Comparison of ENCODE assay signal across 22 cellular contexts in genomic region chr3:13177641-13178040, GRCh38.
"Had no signal": no experiment of that assay in that cellular context is flagged by ENCODE, and none has a peak within 500 bp of the region (broad histone marks: within the 10 kb centered on the region; RNA-seq: fewer than 3 reads in every experiment).

No MANE protein-coding gene starts in this region.

- H3K36me3 ChIP-seq: SJSA1 had no signal

- H3K27ac ChIP-seq: SJSA1, SK-N-MC had no signal

- H3K27me3 ChIP-seq: SJSA1 had no signal

- H3K4me1 ChIP-seq: SJSA1 had no signal

- DNase-seq: KBM-7, MV-4-11, NCI-H1048, NCI-H1105 treated with DMSO at 0.1 percent for 48 hours, NCI-H1417 treated with DMSO at 0.1 percent for 48 hours, NCI-H146, NCI-H1694 treated with DMSO at 0.1 percent for 48 hours, NCI-H1930, NCI-H2081, NCI-H2107, NCI-H226, NCI-H446, NCI-H510A, NCI-H524 treated with DMSO at 0.1 percent for 48 hours, NCI-H69, NCI-H774, Right ventricle myocardium superior, RPMI8226, SIG-M5 had no signal

- H3K4me3 ChIP-seq: SJSA1, SK-N-MC had no signal

- FAIRE-seq: RCC 7860 had no signal
